In genomic region chr17:48439473-48439872, GRCh38 we compare ENCODE assay signal across 16 cellular contexts. TPM values are rescaled to one million over a fixed set of nuclear protein-coding genes. Genes with fewer than 3 reads are reported as not detected.
DNase-seq lines count a peak whose midpoint lies in the region; ATAC-seq, FAIRE-seq and TF ChIP-seq lines count a peak whose summit lies in the region.
"Had no signal": no experiment of that assay in that cellular context is flagged by ENCODE, and none has a peak within 500 bp of the region (broad histone marks: within the 10 kb centered on the region; RNA-seq: fewer than 3 reads in every experiment).

No MANE protein-coding gene starts in this region.

- H3K4me1 ChIP-seq in BLaER1 treated with 17β-estradiol and CSF1 and Interleukin-3, amounts not matched to agents 10 nM and 100 nM = peaks cover 50 to 63% (median 56%) of the 10 kb centered on the region in 10 experiments
- H3K4me1 ChIP-seq in colonic mucosa = no peaks in the 10 kb centered on the region
- H3K4me1 ChIP-seq in prostate gland (replicated peaks) = no peaks in the 10 kb centered on the region
- H3K4me1 ChIP-seq: BE2C had no signal

- H3K27ac ChIP-seq in BLaER1 treated with 17β-estradiol and CSF1 and Interleukin-3, amounts not matched to agents 10 nM and 100 nM = no peak overlapping the region
- H3K27ac ChIP-seq in colonic mucosa (peak overlapping the region; percentile 15), prostate gland (no peak overlapping the region)

- H4K20me1 ChIP-seq in BLaER1 treated with 17β-estradiol and CSF1 and Interleukin-3, amounts not matched to agents 10 nM and 100 nM = peaks cover 0 to 24% (median 0%) of the 10 kb centered on the region in 11 experiments; a peak in 4 of 22 replicates

- TF ChIP-seq POLR2A in prostate gland (IDR thresholded peaks at IDR 0.05) = no peak

- no peak for FAIRE-seq in HTR-8/SVneo (lab: Jason Lieb, UNC)

- peak in 10 of 34 experiments; percentile 18 to 37 (median 28) for DNase-seq in T-cell
- no peak for DNase-seq in colonic mucosa
- DNase-seq in Ammon's horn (ENCODE audit: low spot score) = no peak
- DNase-seq in HTR-8/SVneo (ENCODE audit: insufficient read length, low spot score) = no peak
- DNase-seq in NCI-H2029 treated with DMSO at 0.1 percent for 48 hours (lab: John Stamatoyannopoulos, UW) = no peak
- no peak for DNase-seq in prostate gland (ENCODE audit: low spot score)
- DNase-seq: BE2C, heart left ventricle, IMR-90, left ventricle myocardium superior, PC-3 had no signal

- peaks cover 92 to 94% (median 93%) of the 10 kb centered on the region in 3 donors for H3K4me1 Mint-ChIP-seq in T-cell
- H3K4me1 Mint-ChIP-seq: GM23338 had no signal

- 96% methylated on average over 2 of the region's 2 CpGs for WGBS in prostate gland

- TF ChIP-seq CTCF in colonic mucosa (IDR thresholded peaks at IDR 0.05) (no peak), prostate gland (IDR thresholded peaks at IDR 0.05) (no peak)

- no peak overlapping the region for H3K9ac ChIP-seq in BLaER1 treated with 17β-estradiol and CSF1 and Interleukin-3, amounts not matched to agents 10 nM and 100 nM
- no peak overlapping the region for H3K9ac ChIP-seq in colonic mucosa (ENCODE audit: low read depth in 2 of 2, low read length in 2 of 2)

- CTCF ChIA-PET in T-cell (lab: Charles Lee) = interaction anchor here in 1 of 2 donors (0.5 to 2.6 kb wide), 8 partner anchors 11 to 328 kb away, joined by 3 to 14 read pairs (median 4); no protein-coding TSS in a partner anchor

- H3K4me2 ChIP-seq in BLaER1 treated with 17β-estradiol and CSF1 and Interleukin-3, amounts not matched to agents 10 nM and 100 nM = peak overlapping the region; percentile 68 to 94 (median 76); a peak in 21 of 22 replicates
- H3K4me2 ChIP-seq: GM23338 had no signal

- peak overlapping the region; percentile 98 for H3K27ac Mint-ChIP-seq in T-cell
- H3K27ac Mint-ChIP-seq: GM23338 had no signal

- H3K36me3 Mint-ChIP-seq in T-cell = no peaks in the 10 kb centered on the region

- peak; percentile 53 for ATAC-seq in GM18511 (IDR thresholded peaks at IDR 0.05; ENCODE audit: unreplicated experiment)
- ATAC-seq in T-cell (replicated peaks in 1 of 4) = no peak
- ATAC-seq: GM23338, heart left ventricle, left ventricle myocardium superior, PC-3 had no signal

- no peaks in the 10 kb centered on the region for H3K36me3 ChIP-seq in BLaER1 treated with 17β-estradiol and CSF1 and Interleukin-3, amounts not matched to agents 10 nM and 100 nM
- H3K36me3 ChIP-seq in colonic mucosa (no peaks in the 10 kb centered on the region), prostate gland (no peaks in the 10 kb centered on the region)
- H3K36me3 ChIP-seq: BE2C, heart left ventricle, stomach had no signal

- peak overlapping the region in 1 of 3 donors; percentile 67 for H3K4me3 Mint-ChIP-seq in T-cell
- H3K4me3 Mint-ChIP-seq: GM23338 had no signal

- H3K27me3 ChIP-seq in BLaER1 treated with 17β-estradiol and CSF1 and Interleukin-3, amounts not matched to agents 10 nM and 100 nM = peaks cover 0 to 78% (median 4%) of the 10 kb centered on the region in 11 experiments; a peak in 13 of 22 replicates
- H3K27me3 ChIP-seq in colonic mucosa (no peaks in the 10 kb centered on the region), prostate gland (replicated peaks; ENCODE audit: insufficient read depth) (no peaks in the 10 kb centered on the region)

- peaks cover 0 to 14% (median 0%) of the 10 kb centered on the region in 11 experiments; a peak in 4 of 22 replicates for H3K9me3 ChIP-seq in BLaER1 treated with 17β-estradiol and CSF1 and Interleukin-3, amounts not matched to agents 10 nM and 100 nM (replicated peaks in 1 of 11)
- H3K9me3 ChIP-seq in colonic mucosa (no peaks in the 10 kb centered on the region), prostate gland (no peaks in the 10 kb centered on the region)
- H3K9me3 ChIP-seq: BE2C, heart left ventricle, stomach had no signal

- POLR2A ChIA-PET in T-cell (lab: Charles Lee) = interaction anchor here (0.6 to 1.1 kb wide), 5 partner anchors 9 to 102 kb away, joined by 3 to 5 read pairs (median 3); no protein-coding TSS in a partner anchor

- peaks cover 0 to 15% (median 5%) of the 10 kb centered on the region in 3 donors for H3K9me3 Mint-ChIP-seq in T-cell
- H3K9me3 Mint-ChIP-seq: GM23338 had no signal

- H3K4me3 ChIP-seq in BLaER1 treated with 17β-estradiol and CSF1 and Interleukin-3, amounts not matched to agents 10 nM and 100 nM = no peak overlapping the region
- H3K4me3 ChIP-seq in colonic mucosa (no peak overlapping the region), prostate gland (no peak overlapping the region)
- H3K4me3 ChIP-seq: GM23338, heart left ventricle, stomach had no signal

- intact Hi-C loops in colonic mucosa (cut with DNase I) (no loop called here), prostate gland (cut with DNase I) (no loop called here)

- H3K27me3 Mint-ChIP-seq in T-cell = no peaks in the 10 kb centered on the region

RNA-seq across cellular contexts. Expression of gene SKAP1, which starts 9.5 kb away (rescaled TPM):
- 100 to 1,000 TPM in 2 of 5 donors, 10 to 100 TPM in 3; 71.5 to 142 (median 80.4) TPM for total RNA-seq in T-cell
- 1 to 10 TPM; 1.2 to 2.1 TPM for total RNA-seq in colonic mucosa
- 1 to 10 TPM; 1.1 to 1.4 TPM for total RNA-seq in prostate gland
- total RNA-seq: GM23338, IMR-90, osteoblast, PC-3 had no signal

Comparison
In these comparisons a context has a peak if more than half of its experiments do, and no peak if none do; other contexts are left out.
1. RNA of gene SKAP1, which starts 9.5 kb away (total RNA-seq): 71.5 to 142 TPM in T-cell; 1.2 to 2.1 TPM in colonic mucosa and 1.1 to 1.4 TPM in prostate gland; every median in the first group is over 10 times any median in the second.